8 cellular contexts compared by ENCODE assay signal in the genomic region with DNA sequence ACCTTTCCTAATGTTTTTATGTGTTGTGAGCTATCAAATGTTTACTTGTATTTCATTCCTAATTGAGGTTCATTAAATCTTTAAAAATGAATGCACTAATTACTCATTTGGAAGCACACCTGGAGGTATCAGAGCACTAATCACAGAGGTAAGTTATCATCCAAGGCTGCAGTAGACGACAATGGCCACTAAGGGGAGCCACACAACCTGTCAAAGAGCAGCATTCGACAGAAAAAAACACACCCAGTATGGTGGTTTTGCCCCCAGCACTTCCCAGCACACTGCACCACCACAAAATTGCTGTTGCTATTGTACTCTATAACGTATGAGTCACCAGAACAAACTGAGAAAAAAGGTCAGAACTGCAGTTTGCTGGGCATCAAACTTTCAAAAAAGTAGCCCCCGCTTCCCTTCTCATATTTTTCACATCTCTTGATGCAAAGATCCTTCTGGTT.
DNase-seq lines count a peak whose midpoint lies in the region; ATAC-seq and TF ChIP-seq lines count a peak whose summit lies in the region.

No MANE protein-coding gene starts in this region.

- WGBS in spleen, 5 donors, result 21 to 26% (median 22%) methylated on average over 4 of the region's 4 CpGs

- ATAC-seq in GM21619 (IDR thresholded peaks at IDR 0.05; ENCODE audit: unreplicated experiment) (peak; percentile 66), RWPE2 (ENCODE audit: low read depth) (peak; percentile 96)

- TF ChIP-seq POLR2A in spleen (IDR thresholded peaks at IDR 0.05), result no peak

- H3K4me2 ChIP-seq in Karpas-422 (ENCODE audit: low read depth, low read length, poor library complexity, severe bottlenecking), result no peak overlapping the region

- H3K9ac ChIP-seq in Karpas-422 (ENCODE audit: low read length), result no peak overlapping the region
- no peak overlapping the region for H3K9ac ChIP-seq in adipocyte (ENCODE audit: low read length)

- H3K27ac ChIP-seq in Karpas-422 (ENCODE audit: low read length) (no peak overlapping the region), RWPE2 (ENCODE audit: poor library complexity, severe bottlenecking) (no peak overlapping the region), spleen (no peak overlapping the region)

- H3K36me3 ChIP-seq in Karpas-422 (ENCODE audit: insufficient read depth, low read length) (no peaks in the 10 kb centered on the region), RWPE2 (ENCODE audit: low read depth) (no peaks in the 10 kb centered on the region), adipocyte (ENCODE audit: control insufficient read depth, insufficient read depth, low read length, severe bottlenecking) (no peaks in the 10 kb centered on the region), spleen (no peaks in the 10 kb centered on the region)

- H4K20me1 ChIP-seq in Karpas-422 (ENCODE audit: insufficient read depth, low read depth, low read length), result no peaks in the 10 kb centered on the region

- H3K4me3 ChIP-seq in Karpas-422 (ENCODE audit: low read length) (no peak overlapping the region), RWPE2 (ENCODE audit: severe bottlenecking) (no peak overlapping the region), adipocyte (ENCODE audit: low read length) (no peak overlapping the region), spleen (no peak overlapping the region)

- H3K4me1 ChIP-seq in Karpas-422 (ENCODE audit: low read length) (peaks cover 6% of the 10 kb centered on the region; the same call in 1 of the 2 replicates), RWPE2 (ENCODE audit: insufficient read depth, poor library complexity, severe bottlenecking) (peaks cover 15% of the 10 kb centered on the region), adipocyte (ENCODE audit: control insufficient read depth, insufficient read depth, low read length) (peaks cover 11% of the 10 kb centered on the region), spleen (no peaks in the 10 kb centered on the region)

- no peak overlapping the region for H2AFZ ChIP-seq in Karpas-422 (ENCODE audit: low read length)

- H3K79me2 ChIP-seq in Karpas-422 (ENCODE audit: low read length), result no peaks in the 10 kb centered on the region

- H3K27me3 ChIP-seq in Karpas-422 (ENCODE audit: low read length) (no peaks in the 10 kb centered on the region), RWPE2 (ENCODE audit: insufficient read depth, poor library complexity, severe bottlenecking) (no peaks in the 10 kb centered on the region), adipocyte (replicated peaks; ENCODE audit: control insufficient read depth, insufficient read depth, low read length) (peaks cover 42% of the 10 kb centered on the region), spleen (replicated peaks in 1 of 7) (peaks cover 0 to 20% (median 0%) of the 10 kb centered on the region in 7 donors)

- intact Hi-C loops in spleen (cut with DNase I; ENCODE audit: low total_unique reads), result no loop called here
- intact Hi-C loops in posterior vena cava (cut with DNase I), result loop anchor here in 1 of 2 donors (10.0 kb wide), 2 partner anchors 462 to 632 kb away; no protein-coding TSS in a partner anchor

- no peaks in the 10 kb centered on the region for H3K9me2 ChIP-seq in Karpas-422 (replicated peaks; ENCODE audit: insufficient read depth, low read length)

- TF ChIP-seq CTCF in RWPE2 (IDR thresholded peaks at IDR 0.05; ENCODE audit: poor library complexity, severe bottlenecking), result peak; percentile 99
- TF ChIP-seq CTCF in spleen (IDR thresholded peaks at IDR 0.05 in 8 of 11, conservative IDR thresholded peaks at IDR 0.05 in 3 of 11), result peak; percentile 37 to 75 (median 67)

- H3K9me3 ChIP-seq in Karpas-422 (ENCODE audit: low read length), result no peaks in the 10 kb centered on the region
- H3K9me3 ChIP-seq in RWPE2 (ENCODE audit: severe bottlenecking), result no peaks in the 10 kb centered on the region
- H3K9me3 ChIP-seq in adipocyte (ENCODE audit: control insufficient read depth, low read length), result no peaks in the 10 kb centered on the region
- no peaks in the 10 kb centered on the region for H3K9me3 ChIP-seq in spleen

- DNase-seq in GM03348 (ENCODE audit: low spot score), result peak; percentile 79
- peak; percentile 84 for DNase-seq in Karpas-422
- no peak for DNase-seq in RWPE2 (ENCODE audit: low spot score)
- peak; percentile 91 for DNase-seq in adipocyte (ENCODE audit: low read depth)
- peak; percentile 60 for DNase-seq in iPS DF 4.7 (ENCODE audit: extremely low read depth, low spot score)
- no peak for DNase-seq in spleen
- no peak for DNase-seq in posterior vena cava (ENCODE audit: low spot score)

Comparison
In these comparisons a context has a peak if more than half of its experiments do, and no peak if none do; other contexts are left out.
1. DNase-seq: peak in GM03348 (single experiment), Karpas-422 (single experiment), adipocyte (single experiment) and iPS DF 4.7 (single experiment); none in RWPE2 (single experiment), spleen (single experiment) and posterior vena cava (single experiment).